In genomic region chr11:9138133-9138453, GRCh38 we compare ENCODE assay signal across 11 cellular contexts. TPM values are rescaled to one million over a fixed set of nuclear protein-coding genes. Genes with fewer than 3 reads are reported as not detected.
DNase-seq lines count a peak whose midpoint lies in the region; ATAC-seq and TF ChIP-seq lines count a peak whose summit lies in the region.
"Had no signal": no experiment of that assay in that cellular context is flagged by ENCODE, and none has a peak within 500 bp of the region (broad histone marks: within the 10 kb centered on the region; RNA-seq: fewer than 3 reads in every experiment).

No MANE protein-coding gene starts in this region.

- no peak overlapping the region for H3K4me3 ChIP-seq in neutrophil (ENCODE audit: low read depth in 1 of 2, low read length in 1 of 2)
- H3K4me3 ChIP-seq: gastrocnemius medialis had no signal

- DNase-seq in NCI-H1092 (lab: John Stamatoyannopoulos, UW), result peak; percentile 75
- DNase-seq in T-helper 2 cell treated with Interferon-gamma antibody and Interleukin-4, amounts not matched to agents 5 μg/mL and 100 μg/mL, for 36 hours (ENCODE audit: low spot score), result no peak
- DNase-seq in left ventricle myocardium superior, result no peak
- no peak for DNase-seq in substantia nigra (lab: John Stamatoyannopoulos, UW)

- H3K36me3 Mint-ChIP-seq in activated T-helper 17 cell treated with anti-CD3 and anti-CD28 coated beads, Interleukin-2, amount 50 U/mL, for 72 hours (ENCODE audit: low read depth), result peaks cover 40% of the 10 kb centered on the region
- H3K36me3 Mint-ChIP-seq in T-helper 2 cell treated with Interferon-gamma antibody and Interleukin-4, amounts not matched to agents 5 μg/mL and 100 μg/mL, for 36 hours (ENCODE audit: low read depth), result peaks cover 38% of the 10 kb centered on the region

- H3K27me3 ChIP-seq in neutrophil, result no peaks in the 10 kb centered on the region
- H3K27me3 ChIP-seq: gastrocnemius medialis had no signal

- H3K27ac Mint-ChIP-seq in activated T-helper 17 cell treated with anti-CD3 and anti-CD28 coated beads, Interleukin-2, amount 50 U/mL, for 72 hours, result peak overlapping the region; percentile 82
- no peak overlapping the region for H3K27ac Mint-ChIP-seq in T-helper 2 cell treated with Interferon-gamma antibody and Interleukin-4, amounts not matched to agents 5 μg/mL and 100 μg/mL, for 36 hours
- H3K27ac Mint-ChIP-seq: activated B cell treated with CpG ODN at 0.5 μM for 24 hours had no signal

- peaks cover 23% of the 10 kb centered on the region for H3K4me1 Mint-ChIP-seq in activated T-helper 17 cell treated with anti-CD3 and anti-CD28 coated beads, Interleukin-2, amount 50 U/mL, for 72 hours
- peaks cover 28% of the 10 kb centered on the region for H3K4me1 Mint-ChIP-seq in T-helper 2 cell treated with Interferon-gamma antibody and Interleukin-4, amounts not matched to agents 5 μg/mL and 100 μg/mL, for 36 hours (ENCODE audit: low read depth)

- H3K4me3 Mint-ChIP-seq in activated T-helper 17 cell treated with anti-CD3 and anti-CD28 coated beads, Interleukin-2, amount 50 U/mL, for 72 hours, result peak overlapping the region; percentile 53
- no peak overlapping the region for H3K4me3 Mint-ChIP-seq in T-helper 2 cell treated with Interferon-gamma antibody and Interleukin-4, amounts not matched to agents 5 μg/mL and 100 μg/mL, for 36 hours
- H3K4me3 Mint-ChIP-seq: activated B cell treated with CpG ODN at 0.5 μM for 24 hours, nephron had no signal

- no peaks in the 10 kb centered on the region for H3K9me3 Mint-ChIP-seq in activated T-helper 17 cell treated with anti-CD3 and anti-CD28 coated beads, Interleukin-2, amount 50 U/mL, for 72 hours
- no peaks in the 10 kb centered on the region for H3K9me3 Mint-ChIP-seq in T-helper 2 cell treated with Interferon-gamma antibody and Interleukin-4, amounts not matched to agents 5 μg/mL and 100 μg/mL, for 36 hours
- H3K9me3 Mint-ChIP-seq: activated B cell treated with CpG ODN at 0.5 μM for 24 hours, nephron had no signal

- ATAC-seq in GM18511 (IDR thresholded peaks at IDR 0.05; ENCODE audit: unreplicated experiment), result peak; percentile 8
- no peak for ATAC-seq in activated T-helper 17 cell treated with anti-CD3 and anti-CD28 coated beads, Interleukin-2, amount 50 U/mL, for 72 hours (replicated peaks)
- ATAC-seq in HG02763 (IDR thresholded peaks at IDR 0.05; ENCODE audit: unreplicated experiment), result no peak
- no peak for ATAC-seq in left ventricle myocardium superior

- H3K9me3 ChIP-seq in neutrophil, result no peaks in the 10 kb centered on the region
- H3K9me3 ChIP-seq: gastrocnemius medialis had no signal

- no peaks in the 10 kb centered on the region for H3K4me1 ChIP-seq in neutrophil (ENCODE audit: control insufficient read depth in 1 of 2, insufficient read depth in 1 of 2, low read depth in 1 of 2, low read length in 1 of 2)

- no peak for TF ChIP-seq CTCF in neutrophil (IDR thresholded peaks at IDR 0.05)

- H3K36me3 ChIP-seq in neutrophil, result peaks cover 93% of the 10 kb centered on the region

- intact Hi-C loops in left ventricle myocardium superior (cut with micrococcal nuclease), result loop anchor here (5.0 kb wide), 1 partner anchor 126 kb away; no protein-coding TSS in a partner anchor

- no peaks in the 10 kb centered on the region for H3K27me3 Mint-ChIP-seq in activated T-helper 17 cell treated with anti-CD3 and anti-CD28 coated beads, Interleukin-2, amount 50 U/mL, for 72 hours
- H3K27me3 Mint-ChIP-seq in T-helper 2 cell treated with Interferon-gamma antibody and Interleukin-4, amounts not matched to agents 5 μg/mL and 100 μg/mL, for 36 hours (ENCODE audit: low read depth), result no peaks in the 10 kb centered on the region
- H3K27me3 Mint-ChIP-seq: activated B cell treated with CpG ODN at 0.5 μM for 24 hours had no signal

- H3K27ac ChIP-seq in neutrophil, result peak overlapping the region; percentile 32
- H3K27ac ChIP-seq in substantia nigra (ENCODE audit: low read depth, low read length, poor library complexity, severe bottlenecking), result no peak overlapping the region

RNA-seq across cellular contexts. Expression of gene SCUBE2, which starts 46.7 kb away (rescaled TPM):
- under 1 TPM in 1 of 2 donors, not detected in 1; 0.66 TPM for total RNA-seq in activated T-helper 17 cell treated with anti-CD3 and anti-CD28 coated beads, Interleukin-2, amount 50 U/mL, for 72 hours
- 0.89 TPM for total RNA-seq in left ventricle myocardium superior
- total RNA-seq: activated B cell treated with CpG ODN at 0.5 μM for 24 hours had no signal
